ENCODE assay signal across 2 cellular contexts in the genomic region with DNA sequence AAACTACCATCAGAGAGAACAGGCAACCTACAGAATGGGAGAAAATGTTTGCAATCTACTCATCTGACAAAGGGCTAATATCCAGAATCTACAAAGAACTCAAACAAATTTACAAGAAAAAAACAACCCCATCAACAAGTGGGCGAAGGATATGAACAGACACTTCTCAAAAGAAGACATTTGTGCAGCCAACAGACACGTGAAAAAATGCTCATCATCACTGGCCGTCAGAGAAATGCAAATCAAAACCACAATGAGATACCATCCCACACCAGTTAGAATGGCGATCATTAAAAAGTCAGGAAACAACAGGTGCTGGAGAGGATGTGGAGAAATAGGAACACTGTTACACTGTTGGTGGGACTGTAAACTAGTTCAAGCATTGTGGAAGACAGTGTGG. TPM values are rescaled to one million over a fixed set of nuclear protein-coding genes. Genes with fewer than 3 reads are reported as not detected.
"Had no signal": no experiment of that assay in that cellular context is flagged by ENCODE, and none has a peak within 500 bp of the region (broad histone marks: within the 10 kb centered on the region; RNA-seq: fewer than 3 reads in every experiment).

No MANE protein-coding gene starts in this region.

RNA-seq across cellular contexts. Expression of gene VPREB1, which starts 51.6 kb away (rescaled TPM):
- total RNA-seq: G401, GM12878 had no signal
- polyA plus RNA-seq: GM12878 had no signal
